21 cellular contexts compared by ENCODE assay signal in the genomic region with DNA sequence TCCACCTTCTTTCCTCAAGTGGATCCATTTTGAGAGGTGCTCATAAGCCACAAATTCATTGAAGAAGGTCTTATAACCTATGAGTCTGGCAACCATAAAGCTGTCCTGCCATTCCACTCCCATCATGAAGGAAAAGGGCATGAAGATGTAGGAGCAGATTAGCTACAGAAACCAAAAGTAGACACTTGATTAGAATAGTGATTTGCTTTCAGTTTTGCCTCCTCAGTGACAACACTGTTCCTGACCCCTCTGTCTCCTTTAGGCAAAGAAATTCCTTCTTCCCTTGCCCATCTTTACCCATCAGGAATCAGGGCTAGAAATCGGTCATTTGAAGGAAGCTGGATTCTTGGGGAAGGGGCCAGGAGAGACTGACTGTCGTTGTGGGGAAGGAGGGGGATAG. TPM values are rescaled to one million over a fixed set of nuclear protein-coding genes. Genes with fewer than 3 reads are reported as not detected.
DNase-seq lines count a peak whose midpoint lies in the region; ATAC-seq and TF ChIP-seq lines count a peak whose summit lies in the region.
"Had no signal": no experiment of that assay in that cellular context is flagged by ENCODE, and none has a peak within 500 bp of the region (broad histone marks: within the 10 kb centered on the region; RNA-seq: fewer than 3 reads in every experiment).

No MANE protein-coding gene starts in this region.

- peaks cover 4% of the 10 kb centered on the region for H3K36me3 Mint-ChIP-seq in natural killer cell treated with Interleukin-12 subunit alpha and Interleukin-12 subunit beta and Interleukin-15 and Interleukin-18, amount 100 ng/mL, for 72 hours
- H3K36me3 Mint-ChIP-seq in natural killer cell = no peaks in the 10 kb centered on the region
- no peaks in the 10 kb centered on the region for H3K36me3 Mint-ChIP-seq in activated CD4-positive, alpha-beta memory T cell treated with anti-CD3 and anti-CD28 coated beads, Interleukin-2, amount 10 ng/mL, durations not matched to agents 7 days and 5 days (ENCODE audit: low read depth)
- H3K36me3 Mint-ChIP-seq: CD4-positive, alpha-beta memory T cell had no signal

- POLR2A ChIA-PET in activated CD4-positive, alpha-beta memory T cell treated with anti-CD3 and anti-CD28 coated beads, Interleukin-2, amount 10 ng/mL, durations not matched to agents 7 days and 5 days (lab: Charles Lee) = interaction anchor here (1.1 kb wide), 1 partner anchor 9 kb away, joined by 4 read pairs; no protein-coding TSS in a partner anchor

- ATAC-seq in natural killer cell treated with Interleukin-12 subunit alpha and Interleukin-12 subunit beta and Interleukin-15 and Interleukin-18, amount 100 ng/mL, for 72 hours = peak in 1 of 2 donors; percentile 62
- ATAC-seq in natural killer cell (no peak), GM21717 (IDR thresholded peaks at IDR 0.05; ENCODE audit: unreplicated experiment) (peak; percentile 78)
- ATAC-seq: activated CD8-positive, alpha-beta T cell treated with anti-CD3 and anti-CD28 coated beads for 36 hours; effector memory CD8-positive, alpha-beta T cell; heart right ventricle had no signal

- H3K4me1 Mint-ChIP-seq in natural killer cell treated with Interleukin-12 subunit alpha and Interleukin-12 subunit beta and Interleukin-15 and Interleukin-18, amount 100 ng/mL, for 72 hours (ENCODE audit: low read depth in 2 of 2) = peaks cover 10 to 17% of the 10 kb centered on the region in 2 donors
- peaks cover 0 to 12% of the 10 kb centered on the region in 2 donors for H3K4me1 Mint-ChIP-seq in natural killer cell
- peaks cover 13% of the 10 kb centered on the region for H3K4me1 Mint-ChIP-seq in activated CD4-positive, alpha-beta memory T cell treated with anti-CD3 and anti-CD28 coated beads, Interleukin-2, amount 10 ng/mL, durations not matched to agents 7 days and 5 days
- H3K4me1 Mint-ChIP-seq: central memory CD8-positive, alpha-beta T cell had no signal

- DNase-seq in natural killer cell treated with Interleukin-12 subunit alpha and Interleukin-12 subunit beta and Interleukin-15 and Interleukin-18, amount 100 ng/mL, for 72 hours (ENCODE audit: low spot score) = no peak
- DNase-seq in natural killer cell (no peak), OCI-M1 (lab: John Stamatoyannopoulos, UW) (peak; percentile 30), NCI-H82 (lab: John Stamatoyannopoulos, UW) (no peak), NCI-H1694 treated with DMSO at 0.1 percent for 48 hours (lab: John Stamatoyannopoulos, UW) (no peak), AG08396 (ENCODE audit: low spot score) (no peak)
- DNase-seq in activated CD4-positive, alpha-beta memory T cell treated with anti-CD3 and anti-CD28 coated beads, Interleukin-2, amount 10 ng/mL, durations not matched to agents 7 days and 5 days = no peak
- DNase-seq: ACHN; activated CD8-positive, alpha-beta T cell treated with anti-CD3 and anti-CD28 coated beads for 36 hours; activated T-cell treated with anti-CD3 and anti-CD28 coated beads, Interleukin-2, amount 50 U/mL, for 48 hours; CD4-positive, alpha-beta memory T cell; DMS79; effector memory CD8-positive, alpha-beta T cell; heart right ventricle; mammary epithelial cell; NCI-H1436 treated with DMSO at 0.1 percent for 48 hours; NCI-H446 treated with DMSO at 0.1 percent for 48 hours; nephron progenitor cell had no signal

- H3K27ac Mint-ChIP-seq in natural killer cell treated with Interleukin-12 subunit alpha and Interleukin-12 subunit beta and Interleukin-15 and Interleukin-18, amount 100 ng/mL, for 72 hours = peak overlapping the region; percentile 36 to 95
- H3K27ac Mint-ChIP-seq in natural killer cell = no peak overlapping the region
- H3K27ac Mint-ChIP-seq in activated CD4-positive, alpha-beta memory T cell treated with anti-CD3 and anti-CD28 coated beads, Interleukin-2, amount 10 ng/mL, durations not matched to agents 7 days and 5 days = no peak overlapping the region
- H3K27ac Mint-ChIP-seq: nephron progenitor cell had no signal

- no peak overlapping the region for H3K4me3 Mint-ChIP-seq in natural killer cell treated with Interleukin-12 subunit alpha and Interleukin-12 subunit beta and Interleukin-15 and Interleukin-18, amount 100 ng/mL, for 72 hours
- no peak overlapping the region for H3K4me3 Mint-ChIP-seq in natural killer cell
- H3K4me3 Mint-ChIP-seq in activated CD4-positive, alpha-beta memory T cell treated with anti-CD3 and anti-CD28 coated beads, Interleukin-2, amount 10 ng/mL, durations not matched to agents 7 days and 5 days = no peak overlapping the region
- H3K4me3 Mint-ChIP-seq: activated CD8-positive, alpha-beta T cell treated with anti-CD3 and anti-CD28 coated beads for 36 hours; CD4-positive, alpha-beta memory T cell; central memory CD8-positive, alpha-beta T cell; effector memory CD8-positive, alpha-beta T cell; nephron progenitor cell had no signal

- H3K9me3 Mint-ChIP-seq in natural killer cell treated with Interleukin-12 subunit alpha and Interleukin-12 subunit beta and Interleukin-15 and Interleukin-18, amount 100 ng/mL, for 72 hours = no peaks in the 10 kb centered on the region
- no peaks in the 10 kb centered on the region for H3K9me3 Mint-ChIP-seq in natural killer cell
- no peaks in the 10 kb centered on the region for H3K9me3 Mint-ChIP-seq in activated CD4-positive, alpha-beta memory T cell treated with anti-CD3 and anti-CD28 coated beads, Interleukin-2, amount 10 ng/mL, durations not matched to agents 7 days and 5 days
- H3K9me3 Mint-ChIP-seq: activated CD8-positive, alpha-beta T cell treated with anti-CD3 and anti-CD28 coated beads for 36 hours; CD4-positive, alpha-beta memory T cell; central memory CD8-positive, alpha-beta T cell; effector memory CD8-positive, alpha-beta T cell; nephron progenitor cell had no signal

- CTCF ChIA-PET in activated CD4-positive, alpha-beta memory T cell treated with anti-CD3 and anti-CD28 coated beads, Interleukin-2, amount 10 ng/mL, durations not matched to agents 7 days and 5 days (lab: Charles Lee) = interaction anchor here (1.1 to 1.3 kb wide), 2 partner anchors 11 to 25 kb away, joined by 3 read pairs; no protein-coding TSS in a partner anchor

- no peak for TF ChIP-seq CTCF in natural killer cell (IDR thresholded peaks at IDR 0.05)

- peaks cover 4 to 7% of the 10 kb centered on the region in 2 donors for H3K27me3 Mint-ChIP-seq in natural killer cell treated with Interleukin-12 subunit alpha and Interleukin-12 subunit beta and Interleukin-15 and Interleukin-18, amount 100 ng/mL, for 72 hours
- H3K27me3 Mint-ChIP-seq in natural killer cell (ENCODE audit: low read depth in 2 of 2) = peaks cover 0 to 3% of the 10 kb centered on the region in 2 donors
- no peaks in the 10 kb centered on the region for H3K27me3 Mint-ChIP-seq in activated CD4-positive, alpha-beta memory T cell treated with anti-CD3 and anti-CD28 coated beads, Interleukin-2, amount 10 ng/mL, durations not matched to agents 7 days and 5 days

- intact Hi-C loops in natural killer cell (cut with micrococcal nuclease) = no loop called here

RNA-seq across cellular contexts. Expression of gene SLC28A3, which starts 55.2 kb away (rescaled TPM):
- total RNA-seq in natural killer cell treated with Interleukin-12 subunit alpha and Interleukin-12 subunit beta and Interleukin-15 and Interleukin-18, amount 100 ng/mL, for 72 hours = under 1 TPM; 0.07 to 0.08 TPM
- 1 to 10 TPM in 1 of 3 donors, under 1 TPM in 1, not detected in 1; 0.16 to 1.6 TPM for total RNA-seq in natural killer cell
- under 1 TPM; 0.15 to 0.20 TPM for total RNA-seq in activated CD4-positive, alpha-beta memory T cell treated with anti-CD3 and anti-CD28 coated beads, Interleukin-2, amount 10 ng/mL, durations not matched to agents 7 days and 5 days
- total RNA-seq: CD4-positive, alpha-beta memory T cell; SK-MEL-5 had no signal

Comparison
In these comparisons a context has a peak if more than half of its experiments do, and no peak if none do; other contexts are left out.
1. H3K27ac Mint-ChIP-seq: peak in natural killer cell treated with Interleukin-12 subunit alpha and Interleukin-12 subunit beta and Interleukin-15 and Interleukin-18, amount 100 ng/mL, for 72 hours (2 of 2); none in natural killer cell (0 of 2) and activated CD4-positive, alpha-beta memory T cell treated with anti-CD3 and anti-CD28 coated beads, Interleukin-2, amount 10 ng/mL, durations not matched to agents 7 days and 5 days (single experiment).